16 cellular contexts compared by ENCODE assay signal in genomic region chr3:56613016-56613415, GRCh38. TPM values are rescaled to one million over a fixed set of nuclear protein-coding genes. Genes with fewer than 3 reads are reported as not detected.
DNase-seq lines count a peak whose midpoint lies in the region; ATAC-seq and TF ChIP-seq lines count a peak whose summit lies in the region.
"Had no signal": no experiment of that assay in that cellular context is flagged by ENCODE, and none has a peak within 500 bp of the region (broad histone marks: within the 10 kb centered on the region; RNA-seq: fewer than 3 reads in every experiment).

No MANE protein-coding gene starts in this region.

- no peaks in the 10 kb centered on the region for H3K9me3 ChIP-seq in CD8-positive, alpha-beta memory T cell (ENCODE audit: low read length)

- no peak overlapping the region for H3K4me3 ChIP-seq in CD8-positive, alpha-beta memory T cell (ENCODE audit: low read length)

- POLR2A ChIA-PET in CD8-positive, alpha-beta memory T cell (lab: Charles Lee): no interaction called here
- POLR2A ChIA-PET in activated CD8-positive, alpha-beta T cell treated with anti-CD3 and anti-CD28 coated beads, Interleukin-2, amount 10 ng/mL, durations not matched to agents 7 days and 5 days (lab: Charles Lee): no interaction called here

- no peaks in the 10 kb centered on the region for H3K9me3 Mint-ChIP-seq in activated naive CD8-positive, alpha-beta T cell (ENCODE audit: low read depth)
- peaks cover 19% of the 10 kb centered on the region for H3K9me3 Mint-ChIP-seq in activated naive CD8-positive, alpha-beta T cell treated with anti-CD3 and anti-CD28 coated beads, Interleukin-2, amount 50 U/mL, for 24 hours
- H3K9me3 Mint-ChIP-seq in CD8-positive, alpha-beta memory T cell: no peaks in the 10 kb centered on the region
- H3K9me3 Mint-ChIP-seq in activated CD8-positive, alpha-beta T cell treated with anti-CD3 and anti-CD28 coated beads, Interleukin-2, amount 10 ng/mL, durations not matched to agents 7 days and 5 days (ENCODE audit: insufficient read depth): peaks cover 17% of the 10 kb centered on the region
- H3K9me3 Mint-ChIP-seq in progenitor cell of endocrine pancreas (ENCODE audit: low read depth): peaks cover 15% of the 10 kb centered on the region

- no peaks in the 10 kb centered on the region for H3K27me3 ChIP-seq in CD8-positive, alpha-beta memory T cell (ENCODE audit: insufficient read depth, low read length, poor library complexity, severe bottlenecking)

- CTCF ChIA-PET in CD8-positive, alpha-beta memory T cell (lab: Charles Lee): no interaction called here
- CTCF ChIA-PET in activated CD8-positive, alpha-beta T cell treated with anti-CD3 and anti-CD28 coated beads, Interleukin-2, amount 10 ng/mL, durations not matched to agents 7 days and 5 days (lab: Charles Lee): interaction anchor here (1.3 kb wide), 1 partner anchor 29 kb away, joined by 4 read pairs; no protein-coding TSS in a partner anchor

- H3K27me3 Mint-ChIP-seq in activated naive CD8-positive, alpha-beta T cell: no peaks in the 10 kb centered on the region
- no peaks in the 10 kb centered on the region for H3K27me3 Mint-ChIP-seq in activated naive CD8-positive, alpha-beta T cell treated with anti-CD3 and anti-CD28 coated beads, Interleukin-2, amount 50 U/mL, for 24 hours
- H3K27me3 Mint-ChIP-seq in CD8-positive, alpha-beta memory T cell: no peaks in the 10 kb centered on the region
- H3K27me3 Mint-ChIP-seq in activated CD8-positive, alpha-beta T cell treated with anti-CD3 and anti-CD28 coated beads, Interleukin-2, amount 10 ng/mL, durations not matched to agents 7 days and 5 days (ENCODE audit: low read depth): no peaks in the 10 kb centered on the region
- H3K27me3 Mint-ChIP-seq in progenitor cell of endocrine pancreas: no peaks in the 10 kb centered on the region

- peak overlapping the region; percentile 69 for H3K27ac Mint-ChIP-seq in activated naive CD8-positive, alpha-beta T cell
- no peak overlapping the region for H3K27ac Mint-ChIP-seq in activated naive CD8-positive, alpha-beta T cell treated with anti-CD3 and anti-CD28 coated beads, Interleukin-2, amount 50 U/mL, for 24 hours
- peak overlapping the region; percentile 57 to 95 (median 74) for H3K27ac Mint-ChIP-seq in CD8-positive, alpha-beta memory T cell
- H3K27ac Mint-ChIP-seq in activated CD8-positive, alpha-beta T cell treated with anti-CD3 and anti-CD28 coated beads, Interleukin-2, amount 10 ng/mL, durations not matched to agents 7 days and 5 days: no peak overlapping the region
- H3K27ac Mint-ChIP-seq in progenitor cell of endocrine pancreas: peak overlapping the region; percentile 25

- H3K4me1 Mint-ChIP-seq in activated naive CD8-positive, alpha-beta T cell (ENCODE audit: low read depth): peaks cover 65% of the 10 kb centered on the region
- peaks cover 59% of the 10 kb centered on the region for H3K4me1 Mint-ChIP-seq in activated naive CD8-positive, alpha-beta T cell treated with anti-CD3 and anti-CD28 coated beads, Interleukin-2, amount 50 U/mL, for 24 hours
- peaks cover 56 to 81% (median 73%) of the 10 kb centered on the region in 3 donors for H3K4me1 Mint-ChIP-seq in CD8-positive, alpha-beta memory T cell
- peaks cover 68% of the 10 kb centered on the region for H3K4me1 Mint-ChIP-seq in activated CD8-positive, alpha-beta T cell treated with anti-CD3 and anti-CD28 coated beads, Interleukin-2, amount 10 ng/mL, durations not matched to agents 7 days and 5 days (ENCODE audit: low read depth)
- peaks cover under 1% of the 10 kb centered on the region for H3K4me1 Mint-ChIP-seq in progenitor cell of endocrine pancreas (ENCODE audit: low read depth)

- H3K36me3 Mint-ChIP-seq in activated naive CD8-positive, alpha-beta T cell: peaks cover 48% of the 10 kb centered on the region
- H3K36me3 Mint-ChIP-seq in activated naive CD8-positive, alpha-beta T cell treated with anti-CD3 and anti-CD28 coated beads, Interleukin-2, amount 50 U/mL, for 24 hours (ENCODE audit: low read depth): peaks cover 85% of the 10 kb centered on the region
- H3K36me3 Mint-ChIP-seq in CD8-positive, alpha-beta memory T cell: peaks cover 31 to 75% (median 32%) of the 10 kb centered on the region in 3 donors
- H3K36me3 Mint-ChIP-seq in activated CD8-positive, alpha-beta T cell treated with anti-CD3 and anti-CD28 coated beads, Interleukin-2, amount 10 ng/mL, durations not matched to agents 7 days and 5 days (ENCODE audit: low read depth): peaks cover 78% of the 10 kb centered on the region
- peaks cover 56% of the 10 kb centered on the region for H3K36me3 Mint-ChIP-seq in progenitor cell of endocrine pancreas (ENCODE audit: insufficient read depth)

- H3K4me3 Mint-ChIP-seq in activated naive CD8-positive, alpha-beta T cell: no peak overlapping the region
- H3K4me3 Mint-ChIP-seq in activated naive CD8-positive, alpha-beta T cell treated with anti-CD3 and anti-CD28 coated beads, Interleukin-2, amount 50 U/mL, for 24 hours: no peak overlapping the region
- H3K4me3 Mint-ChIP-seq in CD8-positive, alpha-beta memory T cell: peak overlapping the region in 2 of 7 donors; percentile 33 to 49
- H3K4me3 Mint-ChIP-seq in activated CD8-positive, alpha-beta T cell treated with anti-CD3 and anti-CD28 coated beads, Interleukin-2, amount 10 ng/mL, durations not matched to agents 7 days and 5 days: no peak overlapping the region
- H3K4me3 Mint-ChIP-seq in progenitor cell of endocrine pancreas (ENCODE audit: low read depth): no peak overlapping the region
- H3K4me3 Mint-ChIP-seq: CD14-positive monocyte had no signal

- ATAC-seq in activated naive CD8-positive, alpha-beta T cell treated with anti-CD3 and anti-CD28 coated beads, Interleukin-2, amount 50 U/mL, for 24 hours: no peak
- ATAC-seq in activated CD8-positive, alpha-beta T cell treated with anti-CD3 and anti-CD28 coated beads, Interleukin-2, amount 10 ng/mL, durations not matched to agents 7 days and 5 days: peak; percentile 49
- ATAC-seq: HCT116, Right ventricle myocardium inferior had no signal

- no peak overlapping the region for H3K27ac ChIP-seq in CD8-positive, alpha-beta memory T cell (ENCODE audit: low read depth, low read length)

- peaks cover 5% of the 10 kb centered on the region for H3K36me3 ChIP-seq in CD8-positive, alpha-beta memory T cell (ENCODE audit: insufficient read depth, low read length)

- no peak for DNase-seq in activated naive CD8-positive, alpha-beta T cell treated with anti-CD3 and anti-CD28 coated beads, Interleukin-2, amount 50 U/mL, for 24 hours
- no peak for DNase-seq in CD8-positive, alpha-beta memory T cell
- DNase-seq in activated CD8-positive, alpha-beta T cell treated with anti-CD3 and anti-CD28 coated beads, Interleukin-2, amount 10 ng/mL, durations not matched to agents 7 days and 5 days: no peak
- DNase-seq in progenitor cell of endocrine pancreas (ENCODE audit: low spot score, unreplicated experiment) (no peak), NCI-H82 treated with DMSO at 0.1 percent for 48 hours (lab: John Stamatoyannopoulos, UW; ENCODE audit: unreplicated experiment) (no peak), SHP77 (lab: John Stamatoyannopoulos, UW) (no peak)
- DNase-seq: ACHN, GOT3, NCI-H1092 treated with DMSO at 0.1 percent for 48 hours, NCI-H146, NCI-H2081, NCI-H748 treated with DMSO at 0.1 percent for 48 hours had no signal

- peaks cover 48% of the 10 kb centered on the region for H3K4me1 ChIP-seq in CD8-positive, alpha-beta memory T cell (ENCODE audit: insufficient read depth, low read length)

- TF ChIP-seq CTCF in progenitor cell of endocrine pancreas (IDR thresholded peaks at IDR 0.05; ENCODE audit: unreplicated experiment): no peak

RNA-seq across cellular contexts. Expression of gene CCDC66, which starts 56.0 kb away (rescaled TPM):
- 10 to 100 TPM; 35.7 to 38.7 TPM for total RNA-seq in CD8-positive, alpha-beta memory T cell
- polyA plus RNA-seq in CD8-positive, alpha-beta memory T cell: 25.0 TPM
- total RNA-seq in activated CD8-positive, alpha-beta T cell treated with anti-CD3 and anti-CD28 coated beads, Interleukin-2, amount 10 ng/mL, durations not matched to agents 7 days and 5 days: 10 to 100 TPM; 25.0 to 26.2 TPM
- total RNA-seq in progenitor cell of endocrine pancreas: 46.4 and 52.7 TPM in 2 replicates

Comparison
In these comparisons a context has a peak if more than half of its experiments do, and no peak if none do; other contexts are left out.
1. H3K27ac Mint-ChIP-seq: peak in activated naive CD8-positive, alpha-beta T cell (single experiment), CD8-positive, alpha-beta memory T cell (8 of 8) and progenitor cell of endocrine pancreas (single experiment); none in activated naive CD8-positive, alpha-beta T cell treated with anti-CD3 and anti-CD28 coated beads, Interleukin-2, amount 50 U/mL, for 24 hours (single experiment) and activated CD8-positive, alpha-beta T cell treated with anti-CD3 and anti-CD28 coated beads, Interleukin-2, amount 10 ng/mL, durations not matched to agents 7 days and 5 days (single experiment).